Comparison of ENCODE assay signal across 8 cellular contexts in the genomic region with DNA sequence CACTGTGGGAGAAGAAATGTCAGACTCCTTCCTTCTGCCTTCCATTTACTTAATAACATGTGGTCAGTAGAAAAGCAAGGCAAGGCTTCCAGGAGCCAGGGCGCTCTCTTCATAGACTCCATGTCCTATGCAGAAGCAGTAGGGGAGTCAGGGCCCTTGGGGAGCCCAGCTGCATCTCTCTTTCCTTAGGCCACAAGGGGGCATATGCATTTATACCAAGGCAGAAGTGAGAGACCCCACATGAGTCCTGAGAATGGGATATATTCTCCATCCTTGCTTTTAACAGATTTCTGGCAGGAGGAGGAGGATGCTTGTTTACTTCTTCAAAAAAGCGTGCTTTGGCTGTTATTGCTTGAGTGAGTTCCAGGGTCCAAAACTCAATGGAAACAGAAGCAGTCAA.
DNase-seq lines count a peak whose midpoint lies in the region; ATAC-seq and TF ChIP-seq lines count a peak whose summit lies in the region.

No MANE protein-coding gene starts in this region.

- no peaks in the 10 kb centered on the region for H3K36me3 ChIP-seq in Panc1 (ENCODE audit: control insufficient read depth, insufficient read depth, low read length)

- no peak overlapping the region for H3K4me3 Mint-ChIP-seq in mesothelial cell of epicardium

- H3K27me3 ChIP-seq in Panc1 (ENCODE audit: control insufficient read depth, insufficient read depth, low read length): 0 out of 2 replicates have a peak, but pooled peaks cover 2% of the 10 kb centered on the region

- no TSS peak for BruUV-seq in Panc1 (replicated peaks; lab: Mats Ljungman, UMichigan)

- H3K36me3 Mint-ChIP-seq in mesothelial cell of epicardium: no peaks in the 10 kb centered on the region

- H3K9me3 Mint-ChIP-seq in mesothelial cell of epicardium: no peaks in the 10 kb centered on the region

- no peaks in the 10 kb centered on the region for H3K4me1 ChIP-seq in Panc1 (ENCODE audit: control insufficient read depth, insufficient read depth, low read length)

- H3K9me3 ChIP-seq in Panc1 (ENCODE audit: control insufficient read depth, insufficient read depth, low read depth, low read length): no peaks in the 10 kb centered on the region

- CTCF ChIA-PET in Panc1 (lab: Charles Lee): interaction anchor here (0.6 kb wide), 2 partner anchors 23 to 289 kb away, joined by 3 to 5 read pairs; no protein-coding TSS in a partner anchor

- peak; percentile 39 for DNase-seq in EH (ENCODE audit: low read depth)
- DNase-seq in Panc1 (ENCODE audit: low read depth, low spot score): no peak
- DNase-seq in choroid plexus epithelial cell (ENCODE audit: low read depth): peak; percentile 49
- DNase-seq in mesothelial cell of epicardium (ENCODE audit: low spot score in 2 of 2, unreplicated experiment in 2 of 2): no peak
- DNase-seq in sciatic nerve (ENCODE audit: low spot score): no peak
- no peak for DNase-seq in NCI-H1105 (lab: John Stamatoyannopoulos, UW)

- ATAC-seq in GM21526 (IDR thresholded peaks at IDR 0.05; ENCODE audit: low FRiP score, unreplicated experiment): peak; percentile 67
- peak; percentile 70; the same call in 1 of the 2 replicates for ATAC-seq in Panc1
- ATAC-seq in sciatic nerve: no peak
- no peak for ATAC-seq in GM19035 (IDR thresholded peaks at IDR 0.05; ENCODE audit: unreplicated experiment)

- no peak overlapping the region for H3K27ac Mint-ChIP-seq in mesothelial cell of epicardium

- no peaks in the 10 kb centered on the region for H3K27me3 Mint-ChIP-seq in mesothelial cell of epicardium (ENCODE audit: low read depth)

- in situ Hi-C loops in Panc1 (cut with HindIII; ENCODE audit: low pct_unique_long_range_greater_than_20kb, low sequenced_read_pairs): no loop called here

- no peak overlapping the region for H3K4me3 ChIP-seq in Panc1 (ENCODE audit: low read depth in 2 of 2, low read length in 2 of 2)
- H3K4me3 ChIP-seq in choroid plexus epithelial cell (ENCODE audit: low read depth, low read length): no peak overlapping the region

- TF ChIP-seq CTCF in Panc1 (IDR thresholded peaks at IDR 0.05) (peak; percentile 48), choroid plexus epithelial cell (conservative IDR thresholded peaks at IDR 0.05; ENCODE audit: low read depth, low read length) (peak; percentile 63), mesothelial cell of epicardium (IDR thresholded peaks at IDR 0.05; ENCODE audit: unreplicated experiment) (peak; percentile 28)

- no peak overlapping the region for H3K27ac ChIP-seq in Panc1 (ENCODE audit: low read length)

- intact Hi-C loops in Panc1 (cut with micrococcal nuclease; ENCODE audit: unreplicated experiment) (no loop called here), sciatic nerve (cut with DNase I) (no loop called here)

- peaks cover 2% of the 10 kb centered on the region for H3K4me1 Mint-ChIP-seq in mesothelial cell of epicardium

- POLR2A ChIA-PET in Panc1 (lab: Charles Lee): no interaction called here

Comparison
In these comparisons a context has a peak if more than half of its experiments do, and no peak if none do; other contexts are left out.
1. DNase-seq: peak in EH (single experiment) and choroid plexus epithelial cell (single experiment); none in Panc1 (single experiment), mesothelial cell of epicardium (0 of 2), sciatic nerve (single experiment) and NCI-H1105 (single experiment).
2. ATAC-seq: peak in GM21526 (single experiment) and Panc1 (single experiment); none in sciatic nerve (single experiment) and GM19035 (single experiment).
3. Peak in every context shown above with its lines, with median percentiles within 50 percentile points of each other: CTCF ChIP-seq.